14 cellular contexts compared by ENCODE assay signal in genomic region chr5:75412111-75412990, GRCh38.
DNase-seq lines count a peak whose midpoint lies in the region; ATAC-seq, FAIRE-seq and TF ChIP-seq lines count a peak whose summit lies in the region.
"Had no signal": no experiment of that assay in that cellular context is flagged by ENCODE, and none has a peak within 500 bp of the region (broad histone marks: within the 10 kb centered on the region; RNA-seq: fewer than 3 reads in every experiment).

No MANE protein-coding gene starts in this region.

- in situ Hi-C loops in Panc1 (cut with HindIII; ENCODE audit: low pct_unique_long_range_greater_than_20kb, low sequenced_read_pairs), result no loop called here

- peak; percentile 38 for DNase-seq in GM23338 (ENCODE audit: low spot score)
- DNase-seq in Panc1 (ENCODE audit: low read depth, low spot score), result peak; percentile 87
- peak; percentile 1 for DNase-seq in fibroblast of gingiva (ENCODE audit: low read depth)
- DNase-seq in pancreas, result no peak
- DNase-seq in NCI-H128 (lab: John Stamatoyannopoulos, UW; ENCODE audit: unreplicated experiment), result no peak
- DNase-seq in aorta, result no peak
- no peak for DNase-seq in activated CD8-positive, alpha-beta memory T cell treated with anti-CD3 and anti-CD28 coated beads for 24 hours
- no peak for DNase-seq in activated CD4-positive, alpha-beta T cell treated with anti-CD3 and anti-CD28 coated beads, Interleukin-2, amount 50 U/mL, for 4 hours
- DNase-seq: activated naive CD4-positive, alpha-beta T cell; mammary epithelial cell; NCI-H1105; PC-9; stimulated activated naive CD8-positive, alpha-beta T cell treated with anti-CD3 and anti-CD28 coated beads, Interleukin-15, amount 100 ng/mL, for 72 hours had no signal

- peak; percentile 64 for ATAC-seq in GM23338
- ATAC-seq in Panc1, result peak; percentile 93; the same call in 1 of the 2 replicates
- ATAC-seq in pancreas, result peak in 1 of 4 donors; percentile 54
- no peak for ATAC-seq in aorta (ENCODE audit: low FRiP score)
- ATAC-seq: stimulated activated naive CD8-positive, alpha-beta T cell treated with anti-CD3 and anti-CD28 coated beads, Interleukin-15, amount 100 ng/mL, for 72 hours had no signal

- H3K9me2 ChIP-seq in GM23338 (ENCODE audit: insufficient read depth), result no peaks in the 10 kb centered on the region

- H3K9me3 ChIP-seq in Panc1 (ENCODE audit: control insufficient read depth, insufficient read depth, low read depth, low read length) (no peaks in the 10 kb centered on the region), pancreas (no peaks in the 10 kb centered on the region), aorta (ENCODE audit: control insufficient read depth, low read length) (no peaks in the 10 kb centered on the region)
- H3K9me3 ChIP-seq: HAP-1 had no signal

- CTCF ChIA-PET in Panc1 (lab: Charles Lee), result no interaction called here

- H3K27ac ChIP-seq in GM23338 (ENCODE audit: low read depth) (no peak overlapping the region), Panc1 (ENCODE audit: low read length) (no peak overlapping the region), pancreas (no peak overlapping the region), aorta (ENCODE audit: low read depth in 1 of 2, low read length in 2 of 2) (no peak overlapping the region)
- H3K27ac ChIP-seq: PC-9 had no signal

- H3K27me3 ChIP-seq in GM23338 (ENCODE audit: insufficient read depth) (no peaks in the 10 kb centered on the region), Panc1 (ENCODE audit: control insufficient read depth, insufficient read depth, low read length) (no peaks in the 10 kb centered on the region), pancreas (no peaks in the 10 kb centered on the region), aorta (ENCODE audit: control insufficient read depth in 1 of 2, insufficient read depth in 2 of 2, low read length in 1 of 2) (no peaks in the 10 kb centered on the region)

- 88 to 90% methylated on average over 4 of the region's 4 CpGs for WGBS in pancreas, 2 donors
- 80 to 83% methylated on average over 4 of the region's 4 CpGs for WGBS in aorta, 2 donors

- H3K27me3 Mint-ChIP-seq in GM23338 (ENCODE audit: insufficient read depth, low read depth, poor library complexity), result no peaks in the 10 kb centered on the region
- H3K27me3 Mint-ChIP-seq: stimulated activated naive CD8-positive, alpha-beta T cell treated with anti-CD3 and anti-CD28 coated beads, Interleukin-15, amount 100 ng/mL, for 72 hours had no signal

- POLR2A ChIA-PET in Panc1 (lab: Charles Lee), result no interaction called here

- H3K4me1 ChIP-seq in GM23338 (ENCODE audit: insufficient read depth) (peaks cover 23% of the 10 kb centered on the region), Panc1 (ENCODE audit: control insufficient read depth, insufficient read depth, low read length) (no peaks in the 10 kb centered on the region), pancreas (no peaks in the 10 kb centered on the region), aorta (ENCODE audit: control insufficient read depth in 1 of 2, insufficient read depth in 2 of 2, low read length in 2 of 2) (no peaks in the 10 kb centered on the region)

- H2AFZ ChIP-seq in GM23338, result no peak overlapping the region
- H2AFZ ChIP-seq: PC-9 had no signal

- no peak overlapping the region for H3K4me3 Mint-ChIP-seq in GM23338
- H3K4me3 Mint-ChIP-seq: stimulated activated naive CD8-positive, alpha-beta T cell treated with anti-CD3 and anti-CD28 coated beads, Interleukin-15, amount 100 ng/mL, for 72 hours had no signal

- no peaks in the 10 kb centered on the region for H3F3A ChIP-seq in GM23338 (replicated peaks; ENCODE audit: low read depth)

- peak overlapping the region; percentile 35 for H3K4me2 ChIP-seq in GM23338
- H3K4me2 ChIP-seq: PC-9 had no signal

- H3K9me3 Mint-ChIP-seq in GM23338, result no peaks in the 10 kb centered on the region
- H3K9me3 Mint-ChIP-seq: stimulated activated naive CD8-positive, alpha-beta T cell treated with anti-CD3 and anti-CD28 coated beads, Interleukin-15, amount 100 ng/mL, for 72 hours had no signal

- intact Hi-C loops in Panc1 (cut with micrococcal nuclease; ENCODE audit: unreplicated experiment) (no loop called here), pancreas (cut with DNase I) (no loop called here), aorta (cut with DNase I) (no loop called here)

- H3K4me1 Mint-ChIP-seq in GM23338, result peaks cover 14% of the 10 kb centered on the region
- H3K4me1 Mint-ChIP-seq: stimulated activated naive CD8-positive, alpha-beta T cell treated with anti-CD3 and anti-CD28 coated beads, Interleukin-15, amount 100 ng/mL, for 72 hours had no signal

- peaks cover 15% of the 10 kb centered on the region; the same call in 2 of the 3 replicates for H3K36me3 Mint-ChIP-seq in GM23338 (ENCODE audit: low read depth)

- H3K36me3 ChIP-seq in GM23338 (ENCODE audit: insufficient read depth) (0 out of 2 replicates have a peak, but pooled peaks cover 3% of the 10 kb centered on the region), Panc1 (ENCODE audit: control insufficient read depth, insufficient read depth, low read length) (peaks cover 5% of the 10 kb centered on the region), pancreas (no peaks in the 10 kb centered on the region), aorta (ENCODE audit: control insufficient read depth in 1 of 2, insufficient read depth in 2 of 2, low read length in 1 of 2) (no peaks in the 10 kb centered on the region)
- H3K36me3 ChIP-seq: HAP-1 had no signal

- no peaks in the 10 kb centered on the region for H4K20me1 ChIP-seq in GM23338 (replicated peaks; ENCODE audit: insufficient read depth)

- BruUV-seq in Panc1 (replicated peaks; lab: Mats Ljungman, UMichigan), result no TSS peak

- H3K27ac Mint-ChIP-seq in GM23338, result peak overlapping the region; percentile 49; the same call in 1 of the 2 replicates

- peak overlapping the region; percentile 8; the same call in 1 of the 2 replicates for H3K4me3 ChIP-seq in GM23338
- no peak overlapping the region for H3K4me3 ChIP-seq in Panc1 (ENCODE audit: low read depth in 2 of 2, low read length in 2 of 2)
- no peak overlapping the region for H3K4me3 ChIP-seq in pancreas
- no peak overlapping the region for H3K4me3 ChIP-seq in aorta (ENCODE audit: low read length in 2 of 2)
- H3K4me3 ChIP-seq: HAP-1, PC-9 had no signal

- TF ChIP-seq CTCF in GM23338 (conservative IDR thresholded peaks at IDR 0.05; ENCODE audit: low read depth in 2 of 2) (peak in 1 of 2 experiments; percentile 47; a peak in 2 of 4 replicates), Panc1 (IDR thresholded peaks at IDR 0.05) (no peak), pancreas (IDR thresholded peaks at IDR 0.05) (no peak)

- FAIRE-seq in pancreas (lab: Jason Lieb, UNC), result peak; percentile 80

- no peaks in the 10 kb centered on the region for H3K79me2 ChIP-seq in GM23338 (replicated peaks; ENCODE audit: insufficient read depth)

TF ChIP-seq in GM23338, 12 proteins besides CTCF, POLR2A, EP300 and RAD21:
- TF ChIP-seq ZNF114 (CRISPR knock-in tag; IDR thresholded peaks at IDR 0.05) (no peak), POLR2AphosphoS5 (IDR thresholded peaks at IDR 0.05; ENCODE audit: low read depth) (no peak), NANOG (IDR thresholded peaks at IDR 0.05; ENCODE audit: borderline replicate concordance) (no peak), STAT1 (IDR thresholded peaks at IDR 0.05; ENCODE audit: unreplicated experiment) (no peak)
- TF ChIP-seq, protein P1, sequence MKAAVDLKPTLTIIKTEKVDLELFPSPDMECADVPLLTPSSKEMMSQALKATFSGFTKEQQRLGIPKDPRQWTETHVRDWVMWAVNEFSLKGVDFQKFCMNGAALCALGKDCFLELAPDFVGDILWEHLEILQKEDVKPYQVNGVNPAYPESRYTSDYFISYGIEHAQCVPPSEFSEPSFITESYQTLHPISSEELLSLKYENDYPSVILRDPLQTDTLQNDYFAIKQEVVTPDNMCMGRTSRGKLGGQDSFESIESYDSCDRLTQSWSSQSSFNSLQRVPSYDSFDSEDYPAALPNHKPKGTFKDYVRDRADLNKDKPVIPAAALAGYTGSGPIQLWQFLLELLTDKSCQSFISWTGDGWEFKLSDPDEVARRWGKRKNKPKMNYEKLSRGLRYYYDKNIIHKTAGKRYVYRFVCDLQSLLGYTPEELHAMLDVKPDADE (IDR thresholded peaks at IDR 0.05), result no peak

Comparison
In these comparisons a context has a peak if more than half of its experiments do, and no peak if none do; other contexts are left out.
1. DNase-seq: peak in GM23338 (single experiment), Panc1 (single experiment) and fibroblast of gingiva (single experiment); none in pancreas (0 of 6), NCI-H128 (single experiment), aorta (0 of 2), activated CD8-positive, alpha-beta memory T cell treated with anti-CD3 and anti-CD28 coated beads for 24 hours (single experiment) and activated CD4-positive, alpha-beta T cell treated with anti-CD3 and anti-CD28 coated beads, Interleukin-2, amount 50 U/mL, for 4 hours (0 of 2).